In the genomic region with DNA sequence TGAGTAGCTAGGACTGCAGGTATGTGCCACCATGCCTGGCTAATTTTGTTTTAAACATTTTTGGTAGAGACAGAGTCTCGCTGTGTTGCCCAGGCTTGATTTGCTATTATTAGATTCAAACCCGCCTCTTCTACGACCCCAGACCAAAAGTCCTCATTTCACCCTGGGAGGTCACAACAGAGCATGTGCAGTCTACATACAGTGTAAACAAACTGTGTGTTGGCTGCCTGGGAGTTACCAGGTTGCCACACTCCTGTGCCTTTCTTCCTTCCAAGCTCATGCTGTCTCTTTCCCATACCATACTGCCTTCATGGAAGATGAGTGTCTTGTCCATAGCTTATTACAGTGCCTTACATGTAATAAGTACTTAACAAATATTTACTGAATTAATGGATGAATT, we compare ENCODE assay signal across 14 cellular contexts. TPM values are rescaled to one million over a fixed set of nuclear protein-coding genes. Genes with fewer than 3 reads are reported as not detected.
"Had no signal": no experiment of that assay in that cellular context is flagged by ENCODE, and none has a peak within 500 bp of the region (broad histone marks: within the 10 kb centered on the region; RNA-seq: fewer than 3 reads in every experiment).

No MANE protein-coding gene starts in this region.

RNA-seq across cellular contexts. Expression of gene ACSM2B, which starts 11.9 kb away (rescaled TPM):
- total RNA-seq: activated naive CD4-positive, alpha-beta T cell treated with anti-CD3 and anti-CD28 coated beads for 36 hours; activated naive CD4-positive, alpha-beta T cell treated with anti-CD3 and anti-CD28 coated beads, Interleukin-2, amount 50 U/mL, for 72 hours; activated naive CD8-positive, alpha-beta T cell treated with anti-CD3 and anti-CD28 coated beads for 36 hours; activated naive CD8-positive, alpha-beta T cell treated with anti-CD3 and anti-CD28 coated beads, Interleukin-2, amount 10 ng/mL, durations not matched to agents 7 days and 5 days; activated T-helper 1 cell treated with anti-CD3 and anti-CD28 coated beads, Interleukin-12 subunit alpha, Interleukin-12 subunit beta, Interleukin-2, Interleukin-4 antibody, amounts not matched to agents 30 ng/mL and 10 ng/mL and 1 ng/mL, durations not matched to agents 14 hours and 24 hours and 36 hours; activated T-helper 17 cell treated with anti-CD3 and anti-CD28 coated beads, Interleukin-2, amount 50 U/mL, for 72 hours; aorta; ascending aorta; astrocyte; breast epithelium; cardiac muscle cell; cardiac septum; cerebellum; chondrocyte had no signal
- polyA plus RNA-seq: aorta, cardiac muscle cell had no signal
